20 cellular contexts compared by ENCODE assay signal in genomic region chr12:118526255-118527095, GRCh38.
"Had no signal": no experiment of that assay in that cellular context is flagged by ENCODE, and none has a peak within 500 bp of the region (broad histone marks: within the 10 kb centered on the region; RNA-seq: fewer than 3 reads in every experiment).

No MANE protein-coding gene starts in this region.

- ATAC-seq: activated CD4-positive, CD25-positive, alpha-beta regulatory T cell treated with anti-CD3 and anti-CD28 coated beads, Interleukin-2, amount 50 U/mL, for 24 hours; activated T-cell treated with anti-CD3 and anti-CD28 coated beads, Interleukin-2, amount 50 U/mL, for 72 hours; left lung; stimulated activated naive CD8-positive, alpha-beta T cell treated with anti-CD3 and anti-CD28 coated beads, Interleukin-15, Interleukin-2, amounts not matched to agents 100 U/mL and 50 U/mL, for 24 hours had no signal

- H3K9me3 ChIP-seq: left lung, tibial artery had no signal

- H3K27ac ChIP-seq: left lung, tibial artery, VCaP had no signal

- H3K27me3 Mint-ChIP-seq: activated CD4-positive, alpha-beta memory T cell treated with anti-CD3 and anti-CD28 coated beads, Interleukin-2, amount 10 ng/mL, durations not matched to agents 7 days and 5 days; activated CD4-positive, alpha-beta T cell treated with anti-CD3 and anti-CD28 coated beads, Interleukin-2, amount 10 ng/mL, durations not matched to agents 24 days and 14 days; activated naive CD4-positive, alpha-beta T cell treated with anti-CD3 and anti-CD28 coated beads, Interleukin-2, amount 10 ng/mL, durations not matched to agents 7 days and 5 days had no signal

- H3K9me3 Mint-ChIP-seq: activated CD4-positive, alpha-beta memory T cell treated with anti-CD3 and anti-CD28 coated beads, Interleukin-2, amount 10 ng/mL, durations not matched to agents 7 days and 5 days; activated CD4-positive, alpha-beta T cell treated with anti-CD3 and anti-CD28 coated beads, Interleukin-2, amount 10 ng/mL, durations not matched to agents 24 days and 14 days; mesothelial cell of epicardium had no signal

- H3K4me1 ChIP-seq: left lung, tibial artery had no signal

- H3K27me3 ChIP-seq: left lung, tibial artery had no signal

- H3K36me3 ChIP-seq: left lung, tibial artery had no signal

- FAIRE-seq: keratinocyte had no signal

- H3K4me3 Mint-ChIP-seq: activated CD4-positive, alpha-beta memory T cell treated with anti-CD3 and anti-CD28 coated beads, Interleukin-2, amount 10 ng/mL, durations not matched to agents 7 days and 5 days; activated CD4-positive, alpha-beta T cell treated with anti-CD3 and anti-CD28 coated beads, Interleukin-2, amount 10 ng/mL, durations not matched to agents 24 days and 14 days; activated naive CD4-positive, alpha-beta T cell treated with anti-CD3 and anti-CD28 coated beads, Interleukin-2, amount 10 ng/mL, durations not matched to agents 7 days and 5 days; activated T-cell treated with anti-CD3 and anti-CD28 coated beads, Interleukin-2, amount 50 U/mL, for 72 hours; brain; mesothelial cell of epicardium; natural killer cell had no signal

- H3K4me3 ChIP-seq: left lung, tibial artery had no signal

- H3K27ac Mint-ChIP-seq: activated CD4-positive, alpha-beta memory T cell treated with anti-CD3 and anti-CD28 coated beads, Interleukin-2, amount 10 ng/mL, durations not matched to agents 7 days and 5 days; activated CD4-positive, alpha-beta T cell treated with anti-CD3 and anti-CD28 coated beads, Interleukin-2, amount 10 ng/mL, durations not matched to agents 24 days and 14 days; activated naive CD4-positive, alpha-beta T cell treated with anti-CD3 and anti-CD28 coated beads, Interleukin-2, amount 10 ng/mL, durations not matched to agents 7 days and 5 days; activated T-cell treated with anti-CD3 and anti-CD28 coated beads, Interleukin-2, amount 50 U/mL, for 72 hours; brain; mesothelial cell of epicardium; natural killer cell; progenitor cell of endocrine pancreas had no signal

- H3K36me3 Mint-ChIP-seq: activated naive CD4-positive, alpha-beta T cell treated with anti-CD3 and anti-CD28 coated beads, Interleukin-2, amount 10 ng/mL, durations not matched to agents 7 days and 5 days; brain; mesothelial cell of epicardium; natural killer cell had no signal

- H3K4me1 Mint-ChIP-seq: activated CD4-positive, alpha-beta memory T cell treated with anti-CD3 and anti-CD28 coated beads, Interleukin-2, amount 10 ng/mL, durations not matched to agents 7 days and 5 days; activated CD4-positive, alpha-beta T cell treated with anti-CD3 and anti-CD28 coated beads, Interleukin-2, amount 10 ng/mL, durations not matched to agents 24 days and 14 days; activated naive CD4-positive, alpha-beta T cell treated with anti-CD3 and anti-CD28 coated beads, Interleukin-2, amount 10 ng/mL, durations not matched to agents 7 days and 5 days; mesothelial cell of epicardium; natural killer cell had no signal

- DNase-seq: activated CD4-positive, alpha-beta memory T cell treated with anti-CD3 and anti-CD28 coated beads, Interleukin-2, amount 10 ng/mL, durations not matched to agents 7 days and 5 days; activated CD4-positive, alpha-beta T cell treated with anti-CD3 and anti-CD28 coated beads, Interleukin-2, amount 10 ng/mL, durations not matched to agents 24 days and 14 days; activated effector memory CD4-positive, alpha-beta T cell treated with Interleukin-2 at 50 U/mL for 16 hours; activated naive CD4-positive, alpha-beta T cell treated with anti-CD3 and anti-CD28 coated beads, Interleukin-2, amount 10 ng/mL, durations not matched to agents 7 days and 5 days; activated T-cell treated with anti-CD3 and anti-CD28 coated beads, Interleukin-2, amount 50 U/mL, for 72 hours; central memory CD4-positive, alpha-beta T cell; effector memory CD4-positive, alpha-beta T cell; foreskin melanocyte; left lung; mammary epithelial cell; natural killer cell; stimulated activated CD4-positive, alpha-beta T cell treated with anti-CD3 and anti-CD28 coated beads, Interleukin-4, amount 100 ng/mL, for 4 hours; stimulated activated naive CD8-positive, alpha-beta T cell treated with anti-CD3 and anti-CD28 coated beads, Interleukin-15, Interleukin-2, amounts not matched to agents 100 U/mL and 50 U/mL, for 24 hours; tibial artery had no signal
